ENCODE assay signal across 9 cellular contexts in the genomic region with DNA sequence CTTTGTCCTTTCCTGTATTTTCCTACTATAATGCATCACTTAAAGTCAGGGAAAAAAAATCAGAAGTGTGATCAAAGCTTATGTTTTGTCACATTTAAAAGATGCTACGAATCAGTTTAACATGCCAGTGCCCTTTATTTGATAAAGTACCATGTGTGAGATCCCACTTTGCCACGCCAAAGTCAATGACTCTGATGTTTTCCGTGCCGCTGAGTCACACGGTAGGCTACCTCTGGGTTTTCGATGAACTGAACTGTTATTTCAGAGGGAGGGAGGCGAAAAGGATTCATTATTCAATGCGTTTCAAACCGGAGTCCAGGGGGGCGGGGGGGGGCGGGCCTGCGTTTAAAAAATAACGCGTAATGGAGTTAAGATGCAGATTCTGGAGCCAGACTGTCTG.
DNase-seq lines count a peak whose midpoint lies in the region; ATAC-seq and TF ChIP-seq lines count a peak whose summit lies in the region.
"Had no signal": no experiment of that assay in that cellular context is flagged by ENCODE, and none has a peak within 500 bp of the region (broad histone marks: within the 10 kb centered on the region; RNA-seq: fewer than 3 reads in every experiment).

No MANE protein-coding gene starts in this region.

- peak; percentile 7 for ATAC-seq in GM18511 (IDR thresholded peaks at IDR 0.05; ENCODE audit: unreplicated experiment)
- ATAC-seq in HG02763 (IDR thresholded peaks at IDR 0.05; ENCODE audit: unreplicated experiment) = no peak
- ATAC-seq in HG03432 (IDR thresholded peaks at IDR 0.05; ENCODE audit: unreplicated experiment) = no peak
- ATAC-seq in GM21381 (IDR thresholded peaks at IDR 0.05; ENCODE audit: unreplicated experiment) = no peak

- H3K4me1 ChIP-seq in SJSA1 (replicated peaks) = peaks cover 7% of the 10 kb centered on the region
- peaks cover 8 to 10% (median 10%) of the 10 kb centered on the region in 3 donors for H3K4me1 ChIP-seq in skeletal muscle tissue (ENCODE audit: control insufficient read depth in 3 of 3, insufficient read depth in 3 of 3, low read length in 3 of 3)

- H3K27ac ChIP-seq in SJSA1 (peak overlapping the region; percentile 24; the same call in 1 of the 2 replicates), skeletal muscle tissue (ENCODE audit: low read depth, low read length) (no peak overlapping the region)
- H3K27ac ChIP-seq: KMS-11 had no signal

- TF ChIP-seq CTCF in fibroblast of villous mesenchyme (IDR thresholded peaks at IDR 0.05; ENCODE audit: insufficient read depth, low read depth, low read length) (no peak), GM13976 (IDR thresholded peaks at IDR 0.05; ENCODE audit: borderline replicate concordance, control extremely low read depth, extremely low read depth, insufficient read depth, missing control alignments) (no peak)

- H3K9me3 ChIP-seq in SJSA1 (replicated peaks) = no peaks in the 10 kb centered on the region
- no peaks in the 10 kb centered on the region for H3K9me3 ChIP-seq in skeletal muscle tissue (ENCODE audit: control insufficient read depth in 3 of 3, low read length in 3 of 3)

- in situ Hi-C loops in GM13976 (cut with MboI; ENCODE audit: low sequenced_read_pairs, unreplicated experiment) = no loop called here

- peak overlapping the region; percentile 36 for H3K4me3 ChIP-seq in SJSA1
- H3K4me3 ChIP-seq in fibroblast of villous mesenchyme (ENCODE audit: low read depth, low read length) = peak overlapping the region; percentile 53
- H3K4me3 ChIP-seq in skeletal muscle tissue (ENCODE audit: low read length in 3 of 3) = peak overlapping the region in 2 of 3 donors; percentile 62 to 73

- no peak for DNase-seq in SJSA1 (ENCODE audit: low read depth in 1 of 2, low spot score in 2 of 2)
- no peak for DNase-seq in fibroblast of villous mesenchyme (ENCODE audit: low read depth)
- DNase-seq in GM13976 (ENCODE audit: low spot score) = no peak

- H3K27me3 ChIP-seq in SJSA1 (replicated peaks) (no peaks in the 10 kb centered on the region), skeletal muscle tissue (ENCODE audit: control insufficient read depth in 3 of 3, insufficient read depth in 3 of 3, low read length in 3 of 3) (peaks cover 21 to 38% (median 29%) of the 10 kb centered on the region in 3 donors)

- H3K9ac ChIP-seq in skeletal muscle tissue (ENCODE audit: low read depth in 1 of 3, low read length in 3 of 3) = no peak overlapping the region
- H3K9ac ChIP-seq: KMS-11 had no signal

- H3K36me3 ChIP-seq in SJSA1 (no peaks in the 10 kb centered on the region), skeletal muscle tissue (ENCODE audit: control insufficient read depth in 3 of 3, insufficient read depth in 3 of 3, low read length in 3 of 3) (no peaks in the 10 kb centered on the region)
